8 cellular contexts compared by ENCODE assay signal in genomic region chr16:29460265-29461030, GRCh38. TPM values are rescaled to one million over a fixed set of nuclear protein-coding genes. Genes with fewer than 3 reads are reported as not detected.
DNase-seq lines count a peak whose midpoint lies in the region; ATAC-seq, FAIRE-seq and TF ChIP-seq lines count a peak whose summit lies in the region.
"Not testable (repeated sequence)": the region's sequence is repeated elsewhere in the genome, so short reads cannot be mapped to it uniquely, and the experiment has no call there.
"Had no signal": no experiment of that assay in that cellular context is flagged by ENCODE, and none has a peak within 500 bp of the region (broad histone marks: within the 10 kb centered on the region; RNA-seq: fewer than 3 reads in every experiment).

No MANE protein-coding gene starts in this region.

- intact Hi-C loops in HCT116 (cut with micrococcal nuclease); body of pancreas (cut with DNase I); Right ventricle myocardium superior (cut with DNase I); lower lobe of right lung (cut with DNase I); psoas muscle (cut with DNase I): not testable (repeated sequence)

- TF ChIP-seq CTCF in HCT116 (IDR thresholded peaks at IDR 0.05 in 2 of 3, conservative IDR thresholded peaks at IDR 0.05 in 1 of 3; ENCODE audit: borderline replicate concordance in 1 of 3, insufficient read depth in 1 of 3, low read depth in 2 of 3, low read length in 2 of 3); body of pancreas (IDR thresholded peaks at IDR 0.05); keratinocyte (optimal IDR thresholded peaks at IDR 0.05 in 1 of 3, IDR thresholded peaks at IDR 0.05 in 1 of 3, conservative IDR thresholded peaks at IDR 0.05 in 1 of 3; ENCODE audit: extremely low read depth in 1 of 3, insufficient read depth in 2 of 3, low read length in 3 of 3); lower lobe of right lung (IDR thresholded peaks at IDR 0.05); psoas muscle (IDR thresholded peaks at IDR 0.05): not testable (repeated sequence)

- BruUV-seq in HCT116 (replicated peaks; lab: Mats Ljungman, UMichigan): not testable (repeated sequence)

- DNase-seq in HCT116 (ENCODE audit: low read depth, low spot score); RCC 7860 (ENCODE audit: low spot score); body of pancreas; Right ventricle myocardium superior; keratinocyte (ENCODE audit: low read depth, low spot score); lower lobe of right lung; psoas muscle: not testable (repeated sequence)

- H3K36me3 ChIP-seq in HCT116 (ENCODE audit: control insufficient read depth in 1 of 2, insufficient read depth in 2 of 2, low read length in 2 of 2); body of pancreas (replicated peaks in 1 of 2; ENCODE audit: insufficient read depth in 1 of 2, low read depth in 2 of 2); keratinocyte (ENCODE audit: control insufficient read depth in 2 of 2, extremely low read depth in 1 of 2, insufficient read depth in 2 of 2, low read length in 2 of 2); lower lobe of right lung; psoas muscle (ENCODE audit: insufficient read depth in 1 of 2, low read depth in 1 of 2): not testable (repeated sequence)

- POLR2A ChIA-PET in HCT116 (lab: Charles Lee): not testable (repeated sequence)

- CTCF ChIA-PET in HCT116 (lab: Charles Lee): not testable (repeated sequence)

- not testable (repeated sequence) for H3K4me2 ChIP-seq in HCT116 (ENCODE audit: low read length); keratinocyte (ENCODE audit: control insufficient read depth, extremely low read depth, insufficient read depth, low read depth, low read length)

- not testable (repeated sequence) for H3K9me2 ChIP-seq in HCT116 (ENCODE audit: insufficient read depth)

- not testable (repeated sequence) for H3K4me3 ChIP-seq in HCT116 (replicated peaks in 1 of 2; ENCODE audit: low read depth in 1 of 2, low read length in 2 of 2); body of pancreas; keratinocyte (ENCODE audit: control insufficient read depth in 2 of 3, extremely low read depth in 1 of 3, insufficient read depth in 2 of 3, low read depth in 1 of 3, low read length in 3 of 3); lower lobe of right lung; psoas muscle

- H3K9ac ChIP-seq in HCT116 (ENCODE audit: low read length); keratinocyte (ENCODE audit: control insufficient read depth, extremely low read depth, insufficient read depth, low read length): not testable (repeated sequence)

- FAIRE-seq in RCC 7860 (lab: Jason Lieb, UNC): peak; percentile 2
- FAIRE-seq in keratinocyte (lab: Jason Lieb, UNC): peak; percentile 46

- H3K27me3 ChIP-seq in HCT116 (ENCODE audit: insufficient read depth, low read length); body of pancreas; keratinocyte (ENCODE audit: control insufficient read depth, extremely low read depth, insufficient read depth, low read length); lower lobe of right lung (ENCODE audit: low read depth); psoas muscle (ENCODE audit: insufficient read depth in 3 of 3, low read length in 2 of 3): not testable (repeated sequence)

- TF ChIP-seq POLR2A in HCT116 (IDR thresholded peaks at IDR 0.05; ENCODE audit: borderline replicate concordance, extremely low read depth, insufficient read depth, insufficient read length); body of pancreas (IDR thresholded peaks at IDR 0.05): not testable (repeated sequence)

- not testable (repeated sequence) for H2AFZ ChIP-seq in HCT116 (ENCODE audit: low read depth, low read length, poor library complexity, severe bottlenecking); keratinocyte (ENCODE audit: control insufficient read depth, low read length)

- H4K20me1 ChIP-seq in HCT116 (ENCODE audit: insufficient read depth); keratinocyte (ENCODE audit: control insufficient read depth, extremely low read depth, insufficient read depth, low read length): not testable (repeated sequence)

- TF ChIP-seq RAD21 in HCT116 (IDR thresholded peaks at IDR 0.05; ENCODE audit: low read depth): not testable (repeated sequence)

- not testable (repeated sequence) for H3K27ac ChIP-seq in HCT116 (ENCODE audit: low read depth, low read length); body of pancreas; keratinocyte (ENCODE audit: control insufficient read depth, insufficient read depth, low read length); lower lobe of right lung; psoas muscle

- dilution Hi-C loops in keratinocyte (cut with MboI; ENCODE audit: extremely low pct_ligation_motif_present, low sequenced_read_pairs): not testable (repeated sequence)

- no CpG with 5 or more reads among the region's 15 CpGs for WGBS in body of pancreas, 2 donors
- no CpG with 5 or more reads among the region's 15 CpGs for WGBS in psoas muscle, 3 donors

- H3K79me2 ChIP-seq in HCT116 (ENCODE audit: insufficient read depth, low read length); keratinocyte (ENCODE audit: control insufficient read depth, insufficient read depth, low read length): not testable (repeated sequence)

- not testable (repeated sequence) for H3K9me1 ChIP-seq in keratinocyte (ENCODE audit: control insufficient read depth, extremely low read depth, insufficient read depth, low read length)

- H3K9me3 ChIP-seq in HCT116 (ENCODE audit: control insufficient read depth in 1 of 2, insufficient read depth in 1 of 2, low read depth in 1 of 2, low read length in 2 of 2); body of pancreas; keratinocyte (ENCODE audit: control insufficient read depth, low read depth, low read length); lower lobe of right lung; psoas muscle: not testable (repeated sequence)

- H3K4me1 ChIP-seq in HCT116 (ENCODE audit: control insufficient read depth in 1 of 2, insufficient read depth in 2 of 2, low read length in 2 of 2); body of pancreas; keratinocyte (ENCODE audit: control insufficient read depth, extremely low read depth, insufficient read depth, low read length); lower lobe of right lung; psoas muscle: not testable (repeated sequence)

- ATAC-seq in HCT116: peak; percentile 74
- peak; percentile 78 for ATAC-seq in body of pancreas
- peak; percentile 42 for ATAC-seq in Right ventricle myocardium superior (ENCODE audit: poor library complexity)
- peak; percentile 51 to 77 for ATAC-seq in lower lobe of right lung
- peak; percentile 45 to 60 (median 52) for ATAC-seq in psoas muscle

- RAD21 ChIA-PET in HCT116 (lab: Charles Lee; ENCODE audit: low non-redundant PET in 1 of 2, low total read pairs in 2 of 2, uncharacterized antibody in 2 of 2, unreplicated experiment in 2 of 2): not testable (repeated sequence)

RNA-seq across cellular contexts. Expression of gene SULT1A4, which starts 0.7 kb away (rescaled TPM):
- total RNA-seq in HCT116 (2021; ENCODE audit: unreplicated experiment) (7.2 TPM), body of pancreas (1 to 10 TPM; 1.8 to 6.3 TPM), Right ventricle myocardium superior (9.5 TPM), lower lobe of right lung (20.7 TPM), psoas muscle (1 to 10 TPM in 3 of 4 donors, not detected in 1; 2.1 to 8.3 (median 5.7) TPM)
- 15.6 and 20.7 TPM in 2 replicates for polyA plus RNA-seq in HCT116 (2012)
- polyA plus RNA-seq in keratinocyte (0.89 to 1.7 TPM (median 1.2 TPM) in 3 replicates), psoas muscle (1 to 10 TPM; 6.1 to 9.1 (median 8.1) TPM)
- not detected for polyA plus RNA-seq in keratinocyte (2011; ENCODE audit: low read depth)
- 0.25 TPM in 1 of 2 replicates, not detected in the other for polyA plus RNA-seq in keratinocyte (2011; cell fraction: cytosol; rRNA removed)
- 3.2 and 3.6 TPM in 2 replicates for polyA plus RNA-seq in keratinocyte (2011; cell fraction: nucleus; rRNA removed)
- 0.66 and 2.5 TPM in 2 replicates for polyA plus RNA-seq in keratinocyte (2012; ENCODE audit: low replicate concordance)
- polyA minus RNA-seq in keratinocyte: 0.77 to 1.1 TPM in 2 of 3 replicates, not detected in the other
- polyA minus RNA-seq in keratinocyte (2011; cell fraction: cytosol; rRNA and poly(A)+ RNA removed): not detected
- 1.2 TPM in 1 of 2 replicates, not detected in the other for polyA minus RNA-seq in keratinocyte (2011; cell fraction: nucleus; rRNA and poly(A)+ RNA removed)

RNA-seq across cellular contexts. Expression of gene SLX1B, which starts 6.1 kb away (rescaled TPM):
- total RNA-seq in HCT116 (2021; ENCODE audit: unreplicated experiment): 54.9 TPM
- polyA plus RNA-seq in HCT116 (2012): 3.3 and 17.2 TPM in 2 replicates
- total RNA-seq in body of pancreas: 10 to 100 TPM; 20.8 to 52.7 TPM
- total RNA-seq in Right ventricle myocardium superior: 9.3 TPM
- 7.4 to 9.3 TPM (median 8.0 TPM) in 3 replicates for polyA plus RNA-seq in keratinocyte
- 4.9 TPM for polyA plus RNA-seq in keratinocyte (2011; ENCODE audit: low read depth)
- polyA plus RNA-seq in keratinocyte (2011; cell fraction: cytosol; rRNA removed): 3.5 and 8.9 TPM in 2 replicates
- 11.8 and 22.3 TPM in 2 replicates for polyA plus RNA-seq in keratinocyte (2011; cell fraction: nucleus; rRNA removed)
- polyA plus RNA-seq in keratinocyte (2012; ENCODE audit: low replicate concordance): 1.4 and 3.1 TPM in 2 replicates
- 5.0 to 6.9 TPM (median 5.0 TPM) in 3 replicates for polyA minus RNA-seq in keratinocyte
- 3.1 TPM for polyA minus RNA-seq in keratinocyte (2011; cell fraction: cytosol; rRNA and poly(A)+ RNA removed)
- polyA minus RNA-seq in keratinocyte (2011; cell fraction: nucleus; rRNA and poly(A)+ RNA removed): 7.1 and 7.8 TPM in 2 replicates
- 31.7 TPM for total RNA-seq in lower lobe of right lung
- total RNA-seq in psoas muscle: 10 to 100 TPM in 2 of 4 donors, 1 to 10 TPM in 2; 2.2 to 28.7 (median 11.3) TPM
- 10 to 100 TPM; 21.6 to 40.4 (median 35.4) TPM for polyA plus RNA-seq in psoas muscle

RNA-seq across cellular contexts. Expression of gene BOLA2, which starts 6.3 kb away (rescaled TPM):
- total RNA-seq in HCT116 (2021; ENCODE audit: unreplicated experiment) (9.5 TPM), body of pancreas (10 to 100 TPM in 1 of 2 donors, 1 to 10 TPM in 1; 5.2 to 16.2 TPM), Right ventricle myocardium superior (0.97 TPM), lower lobe of right lung (4.4 TPM), psoas muscle (1 to 10 TPM; 1.5 to 5.7 (median 3.1) TPM)
- polyA plus RNA-seq in HCT116 (2012): 44.2 and 49.2 TPM in 2 replicates
- polyA plus RNA-seq in keratinocyte (7.1 to 15.7 TPM (median 13.1 TPM) in 3 replicates), psoas muscle (10 to 100 TPM; 11.0 to 47.2 (median 19.2) TPM)
- polyA plus RNA-seq in keratinocyte (2011; ENCODE audit: low read depth): not detected
- 18.8 and 24.1 TPM in 2 replicates for polyA plus RNA-seq in keratinocyte (2011; cell fraction: cytosol; rRNA removed)
- 7.4 and 9.8 TPM in 2 replicates for polyA plus RNA-seq in keratinocyte (2011; cell fraction: nucleus; rRNA removed)
- 1.2 and 24.8 TPM in 2 replicates for polyA plus RNA-seq in keratinocyte (2012; ENCODE audit: low replicate concordance)
- polyA minus RNA-seq in keratinocyte: 5.8 to 10.6 TPM (median 9.4 TPM) in 3 replicates
- 2.7 TPM for polyA minus RNA-seq in keratinocyte (2011; cell fraction: cytosol; rRNA and poly(A)+ RNA removed)
- polyA minus RNA-seq in keratinocyte (2011; cell fraction: nucleus; rRNA and poly(A)+ RNA removed): 4.1 and 7.9 TPM in 2 replicates

RNA-seq across cellular contexts. Expression of gene NPIPB12, which starts 45.8 kb away (rescaled TPM):
- total RNA-seq in HCT116 (2021; ENCODE audit: unreplicated experiment) (41.0 TPM), body of pancreas (10 to 100 TPM; 16.5 to 47.2 TPM), Right ventricle myocardium superior (14.1 TPM), lower lobe of right lung (53.1 TPM), psoas muscle (10 to 100 TPM; 13.6 to 27.1 (median 22.5) TPM)
- 28.3 and 36.5 TPM in 2 replicates for polyA plus RNA-seq in HCT116 (2012)
- polyA plus RNA-seq in keratinocyte (9.0 to 18.6 TPM (median 11.1 TPM) in 3 replicates), psoas muscle (10 to 100 TPM; 10.7 to 19.4 (median 19.0) TPM)
- 24.7 TPM for polyA plus RNA-seq in keratinocyte (2011; ENCODE audit: low read depth)
- polyA plus RNA-seq in keratinocyte (2011; cell fraction: cytosol; rRNA removed): 3.0 and 6.1 TPM in 2 replicates
- polyA plus RNA-seq in keratinocyte (2011; cell fraction: nucleus; rRNA removed): 73.0 and 133 TPM in 2 replicates
- polyA plus RNA-seq in keratinocyte (2012; ENCODE audit: low replicate concordance): 17.4 and 29.9 TPM in 2 replicates
- polyA minus RNA-seq in keratinocyte: 16.6 to 96.1 TPM (median 31.2 TPM) in 3 replicates
- polyA minus RNA-seq in keratinocyte (2011; cell fraction: cytosol; rRNA and poly(A)+ RNA removed): 1.3 TPM
- 55.1 and 121 TPM in 2 replicates for polyA minus RNA-seq in keratinocyte (2011; cell fraction: nucleus; rRNA and poly(A)+ RNA removed)

RNA-seq across cellular contexts. Expression of gene NPIPB11, which starts 53.9 kb away (rescaled TPM):
- total RNA-seq in HCT116 (2021; ENCODE audit: unreplicated experiment) (0.37 TPM), body of pancreas (1 to 10 TPM in 1 of 2 donors, under 1 TPM in 1; 0.78 to 1.6 TPM), Right ventricle myocardium superior (0.27 TPM), lower lobe of right lung (1.6 TPM), psoas muscle (1 to 10 TPM in 1 of 4 donors, under 1 TPM in 3; 0.41 to 1.2 (median 0.47) TPM)
- polyA plus RNA-seq in HCT116 (2012): 1.0 and 1.1 TPM in 2 replicates
- polyA plus RNA-seq in keratinocyte (0.35 to 0.67 TPM (median 0.56 TPM) in 3 replicates), psoas muscle (under 1 TPM; 0.35 to 0.99 (median 0.60) TPM)
- 0.55 TPM for polyA plus RNA-seq in keratinocyte (2011; ENCODE audit: low read depth)
- 0.21 and 0.30 TPM in 2 replicates for polyA plus RNA-seq in keratinocyte (2011; cell fraction: cytosol; rRNA removed)
- 6.0 and 8.8 TPM in 2 replicates for polyA plus RNA-seq in keratinocyte (2011; cell fraction: nucleus; rRNA removed)
- 0.63 and 1.7 TPM in 2 replicates for polyA plus RNA-seq in keratinocyte (2012; ENCODE audit: low replicate concordance)
- 0.46 to 0.92 TPM (median 0.90 TPM) in 3 replicates for polyA minus RNA-seq in keratinocyte
- not detected for polyA minus RNA-seq in keratinocyte (2011; cell fraction: cytosol; rRNA and poly(A)+ RNA removed)
- 1.2 and 7.0 TPM in 2 replicates for polyA minus RNA-seq in keratinocyte (2011; cell fraction: nucleus; rRNA and poly(A)+ RNA removed)
- total RNA-seq: H4 had no signal
